In genomic region chr6:117206951-117207687, GRCh38 we compare ENCODE assay signal across 19 cellular contexts. TPM values are rescaled to one million over a fixed set of nuclear protein-coding genes. Genes with fewer than 3 reads are reported as not detected.
DNase-seq lines count a peak whose midpoint lies in the region; ATAC-seq lines count a peak whose summit lies in the region.
"Had no signal": no experiment of that assay in that cellular context is flagged by ENCODE, and none has a peak within 500 bp of the region (broad histone marks: within the 10 kb centered on the region; RNA-seq: fewer than 3 reads in every experiment).

No MANE protein-coding gene starts in this region.

- no peaks in the 10 kb centered on the region for H3K9me3 ChIP-seq in right cardiac atrium (ENCODE audit: control insufficient read depth, low read length)

- H3K9me3 Mint-ChIP-seq in stimulated activated memory B cell treated with anti-CD40 and anti-IgM and Interleukin-4, amounts not matched to agents 10 μg/mL and 1 μg/mL and 100 μg/mL, for 72 hours: no peaks in the 10 kb centered on the region
- H3K9me3 Mint-ChIP-seq: activated CD4-positive, alpha-beta T cell treated with anti-CD3 and anti-CD28 coated beads, Interleukin-2, amount 10 ng/mL, durations not matched to agents 7 days and 5 days; activated naive CD8-positive, alpha-beta T cell treated with anti-CD3 and anti-CD28 coated beads, Interleukin-2, amount 50 U/mL, for 24 hours; activated T-cell treated with anti-CD3 and anti-CD28 coated beads, Interleukin-2, amount 50 U/mL, for 24 hours had no signal

- no peaks in the 10 kb centered on the region for H3K36me3 Mint-ChIP-seq in stimulated activated memory B cell treated with anti-CD40 and anti-IgM and Interleukin-4, amounts not matched to agents 10 μg/mL and 1 μg/mL and 100 μg/mL, for 72 hours
- H3K36me3 Mint-ChIP-seq: CD4-positive, CD25-positive, alpha-beta regulatory T cell had no signal

- intact Hi-C loops in right cardiac atrium (cut with DNase I): no loop called here

- no peaks in the 10 kb centered on the region for H3K4me1 Mint-ChIP-seq in stimulated activated memory B cell treated with anti-CD40 and anti-IgM and Interleukin-4, amounts not matched to agents 10 μg/mL and 1 μg/mL and 100 μg/mL, for 72 hours
- H3K4me1 Mint-ChIP-seq: activated CD4-positive, alpha-beta T cell treated with anti-CD3 and anti-CD28 coated beads, Interleukin-2, amount 10 ng/mL, durations not matched to agents 7 days and 5 days; activated naive CD8-positive, alpha-beta T cell treated with anti-CD3 and anti-CD28 coated beads, Interleukin-2, amount 50 U/mL, for 24 hours; CD4-positive, CD25-positive, alpha-beta regulatory T cell had no signal

- WGBS in right cardiac atrium: 50% methylated on average over 8 of the region's 8 CpGs

- H3K27me3 ChIP-seq in right cardiac atrium (ENCODE audit: control insufficient read depth, insufficient read depth): no peaks in the 10 kb centered on the region

- H3K27ac ChIP-seq in right cardiac atrium (ENCODE audit: low read length): no peak overlapping the region
- H3K27ac ChIP-seq: 22Rv1 had no signal

- no peak overlapping the region for H3K4me3 Mint-ChIP-seq in stimulated activated memory B cell treated with anti-CD40 and anti-IgM and Interleukin-4, amounts not matched to agents 10 μg/mL and 1 μg/mL and 100 μg/mL, for 72 hours
- H3K4me3 Mint-ChIP-seq: activated CD4-positive, alpha-beta T cell treated with anti-CD3 and anti-CD28 coated beads, Interleukin-2, amount 10 ng/mL, durations not matched to agents 7 days and 5 days; activated naive CD8-positive, alpha-beta T cell treated with anti-CD3 and anti-CD28 coated beads, Interleukin-2, amount 50 U/mL, for 24 hours; activated T-cell treated with anti-CD3 and anti-CD28 coated beads, Interleukin-2, amount 50 U/mL, for 24 hours; CD4-positive, CD25-positive, alpha-beta regulatory T cell had no signal

- no peak overlapping the region for H3K27ac Mint-ChIP-seq in stimulated activated memory B cell treated with anti-CD40 and anti-IgM and Interleukin-4, amounts not matched to agents 10 μg/mL and 1 μg/mL and 100 μg/mL, for 72 hours
- H3K27ac Mint-ChIP-seq: activated CD4-positive, alpha-beta T cell treated with anti-CD3 and anti-CD28 coated beads, Interleukin-2, amount 10 ng/mL, durations not matched to agents 7 days and 5 days; activated naive CD8-positive, alpha-beta T cell treated with anti-CD3 and anti-CD28 coated beads, Interleukin-2, amount 50 U/mL, for 24 hours; activated T-cell treated with anti-CD3 and anti-CD28 coated beads, Interleukin-2, amount 50 U/mL, for 24 hours; CD4-positive, CD25-positive, alpha-beta regulatory T cell had no signal

- H3K4me3 ChIP-seq in right cardiac atrium (ENCODE audit: low read length): no peak overlapping the region

- H3K4me1 ChIP-seq in right cardiac atrium (ENCODE audit: control insufficient read depth, insufficient read depth, low read length): no peaks in the 10 kb centered on the region

- ATAC-seq in right cardiac atrium (peak; percentile 63 to 85), GM18519 (IDR thresholded peaks at IDR 0.05; ENCODE audit: low FRiP score, unreplicated experiment) (no peak), HG02588 (IDR thresholded peaks at IDR 0.05; ENCODE audit: unreplicated experiment) (no peak)
- ATAC-seq in stimulated activated memory B cell treated with anti-CD40 and anti-IgM and Interleukin-4, amounts not matched to agents 10 μg/mL and 1 μg/mL and 100 μg/mL, for 72 hours: peak; percentile 43
- ATAC-seq: activated naive CD8-positive, alpha-beta T cell treated with anti-CD3 and anti-CD28 coated beads, Interleukin-2, amount 50 U/mL, for 24 hours had no signal

- DNase-seq in DMS 273 (lab: John Stamatoyannopoulos, UW; ENCODE audit: unreplicated experiment) (peak; percentile 6), DMS 273 treated with DMSO at 0.1 percent for 48 hours (lab: John Stamatoyannopoulos, UW) (no peak), T1000 (lab: John Stamatoyannopoulos, UW) (peak; percentile 33), right cardiac atrium (peak in 2 of 3 donors; percentile 29 to 48)
- DNase-seq in activated CD8-positive, alpha-beta memory T cell treated with anti-CD3 and anti-CD28 coated beads, Interleukin-2, amount 50 U/mL, for 4 hours: no peak
- DNase-seq: activated CD4-positive, alpha-beta T cell treated with anti-CD3 and anti-CD28 coated beads, Interleukin-2, amount 10 ng/mL, durations not matched to agents 7 days and 5 days; activated naive CD8-positive, alpha-beta T cell treated with anti-CD3 and anti-CD28 coated beads, Interleukin-2, amount 50 U/mL, for 24 hours; activated T-cell treated with anti-CD3 and anti-CD28 coated beads, Interleukin-2, amount 50 U/mL, for 24 hours; CD4-positive, CD25-positive, alpha-beta regulatory T cell; GDM1; NCI-H2029 treated with DMSO at 0.1 percent for 48 hours; NCI-H82 had no signal

- no peaks in the 10 kb centered on the region for H3K27me3 Mint-ChIP-seq in stimulated activated memory B cell treated with anti-CD40 and anti-IgM and Interleukin-4, amounts not matched to agents 10 μg/mL and 1 μg/mL and 100 μg/mL, for 72 hours
- H3K27me3 Mint-ChIP-seq: activated CD4-positive, alpha-beta T cell treated with anti-CD3 and anti-CD28 coated beads, Interleukin-2, amount 10 ng/mL, durations not matched to agents 7 days and 5 days; activated naive CD8-positive, alpha-beta T cell treated with anti-CD3 and anti-CD28 coated beads, Interleukin-2, amount 50 U/mL, for 24 hours; activated T-cell treated with anti-CD3 and anti-CD28 coated beads, Interleukin-2, amount 50 U/mL, for 24 hours; CD4-positive, CD25-positive, alpha-beta regulatory T cell had no signal

RNA-seq across cellular contexts. Expression of gene VGLL2, which starts 58.2 kb away (rescaled TPM):
- total RNA-seq in right cardiac atrium: 10 to 100 TPM in 1 of 4 donors, 1 to 10 TPM in 3; 1.9 to 22.8 (median 3.5) TPM
- polyA plus RNA-seq in right cardiac atrium: 1.8 TPM
- total RNA-seq: activated CD4-positive, alpha-beta T cell treated with anti-CD3 and anti-CD28 coated beads, Interleukin-2, amount 10 ng/mL, durations not matched to agents 7 days and 5 days; CD4-positive, CD25-positive, alpha-beta regulatory T cell; cerebellum; endothelial cell of umbilical vein; kidney epithelial cell had no signal
- polyA plus RNA-seq: CD4-positive, CD25-positive, alpha-beta regulatory T cell; endothelial cell of umbilical vein had no signal

Comparison
In these comparisons a context has a peak if more than half of its experiments do, and no peak if none do; other contexts are left out.
1. DNase-seq: peak in DMS 273 (single experiment), T1000 (single experiment) and right cardiac atrium (2 of 3); none in DMS 273 treated with DMSO at 0.1 percent for 48 hours (single experiment) and activated CD8-positive, alpha-beta memory T cell treated with anti-CD3 and anti-CD28 coated beads, Interleukin-2, amount 50 U/mL, for 4 hours (single experiment).
2. ATAC-seq: peak in right cardiac atrium (2 of 2) and stimulated activated memory B cell treated with anti-CD40 and anti-IgM and Interleukin-4, amounts not matched to agents 10 μg/mL and 1 μg/mL and 100 μg/mL, for 72 hours (single experiment); none in GM18519 (single experiment) and HG02588 (single experiment).